11 cellular contexts compared by ENCODE assay signal in the genomic region with DNA sequence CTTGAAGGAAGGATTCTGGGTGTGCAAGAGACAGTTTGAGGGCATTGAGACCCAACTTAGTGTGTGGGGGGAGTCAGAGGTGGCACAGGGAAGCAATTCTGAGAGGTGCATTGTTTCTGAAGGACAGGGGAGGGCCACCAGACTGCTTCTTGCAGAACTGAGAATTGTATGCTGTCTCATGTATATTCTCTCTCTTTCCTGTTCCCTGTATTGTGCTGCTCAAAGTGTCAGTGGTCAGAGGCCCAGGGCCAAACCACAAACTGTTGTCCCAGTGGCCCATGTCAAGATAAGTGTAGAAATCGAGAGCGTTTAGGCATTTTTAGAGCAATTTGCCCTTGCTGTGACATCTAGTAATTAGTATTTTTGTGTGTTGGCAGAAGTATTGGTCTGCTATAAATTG.
A peak's percentile ranks its signal among the peaks of the same experiment; 100 is the strongest.
DNase-seq lines count a peak whose midpoint lies in the region; ATAC-seq and TF ChIP-seq lines count a peak whose summit lies in the region.
"Had no signal": no experiment of that assay in that cellular context is flagged by ENCODE, and none has a peak within 500 bp of the region (broad histone marks: within the 10 kb centered on the region; RNA-seq: fewer than 3 reads in every experiment).

No MANE protein-coding gene starts in this region.

- DNase-seq in CD1c-positive myeloid dendritic cell (ENCODE audit: extremely low spot score): peak; percentile 8
- peak; percentile 60 for DNase-seq in SKM-1 (lab: John Stamatoyannopoulos, UW; ENCODE audit: unreplicated experiment)
- no peak for DNase-seq in activated gamma-delta T cell (lab: John Stamatoyannopoulos, UW)
- no peak for DNase-seq in NCI-H2171 treated with DMSO at 0.1 percent for 48 hours (lab: John Stamatoyannopoulos, UW)
- no peak for DNase-seq in brain microvascular endothelial cell
- no peak for DNase-seq in ureter (ENCODE audit: low spot score)
- DNase-seq: cortex of kidney, NCI-H146 had no signal

- no peaks in the 10 kb centered on the region for H3K36me3 ChIP-seq in brain microvascular endothelial cell (replicated peaks)
- H3K36me3 ChIP-seq: HAP-1 had no signal

- in situ Hi-C loops in brain microvascular endothelial cell (cut with HindIII; ENCODE audit: low pct_ligation_motif_present, low sequenced_read_pairs): no loop called here

- no peak for TF ChIP-seq CTCF in brain microvascular endothelial cell (IDR thresholded peaks at IDR 0.05; ENCODE audit: low read depth, low read length, missing control alignments)

- peak; percentile 86 for ATAC-seq in GM21381 (IDR thresholded peaks at IDR 0.05; ENCODE audit: unreplicated experiment)
- peak; percentile 68 for ATAC-seq in HG03378 (IDR thresholded peaks at IDR 0.05; ENCODE audit: unreplicated experiment)

- no peak overlapping the region for H3K4me3 ChIP-seq in brain microvascular endothelial cell (ENCODE audit: low read depth, low read length)
- H3K4me3 ChIP-seq: HAP-1 had no signal

- no peak overlapping the region for H3K27ac ChIP-seq in brain microvascular endothelial cell

- H3K27me3 ChIP-seq in brain microvascular endothelial cell (replicated peaks): no peaks in the 10 kb centered on the region

Comparison
In these comparisons a context has a peak if more than half of its experiments do, and no peak if none do; other contexts are left out.
1. DNase-seq: peak in CD1c-positive myeloid dendritic cell (single experiment) and SKM-1 (single experiment); none in activated gamma-delta T cell (single experiment), NCI-H2171 treated with DMSO at 0.1 percent for 48 hours (single experiment), brain microvascular endothelial cell (single experiment) and ureter (single experiment).